1 cellular context compared by ENCODE assay signal in the genomic region with DNA sequence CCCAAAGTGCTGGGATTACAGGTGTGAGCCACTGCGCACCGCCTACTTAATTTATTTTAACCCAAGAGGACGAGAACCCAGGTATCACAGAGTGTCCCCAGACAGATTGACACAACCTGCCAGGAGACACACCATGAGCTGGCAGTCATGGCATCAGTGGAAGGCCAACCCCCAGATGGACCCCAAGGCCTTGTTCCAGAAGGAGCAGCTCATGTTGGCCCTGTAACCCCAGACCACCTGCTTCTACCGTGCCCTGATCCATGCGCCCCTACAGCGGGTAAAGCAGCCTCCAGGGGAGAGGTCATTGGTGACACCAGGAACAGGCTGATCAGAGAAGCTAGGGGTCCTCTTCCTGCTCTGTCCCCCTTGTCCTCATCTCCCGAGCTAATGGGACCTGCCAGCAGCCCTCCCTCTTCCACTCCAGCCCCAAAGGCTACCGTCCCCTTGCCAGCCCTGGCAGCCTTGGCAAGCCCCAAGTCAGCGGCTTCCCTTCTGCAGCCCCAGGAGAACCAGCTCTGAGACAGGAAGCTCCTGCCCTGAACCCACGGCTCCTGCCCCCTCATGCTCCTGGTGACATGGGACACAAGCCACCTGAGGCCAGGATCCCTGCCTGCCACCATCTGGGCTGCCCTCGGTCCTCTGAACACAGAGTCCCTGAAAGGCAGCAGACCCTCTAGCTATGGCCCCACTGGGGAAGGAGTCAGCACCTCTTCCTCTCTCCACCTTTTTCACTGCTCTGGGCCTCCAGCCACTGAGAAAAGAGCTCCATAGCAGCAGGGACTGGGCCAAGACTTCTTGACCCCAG.
TF ChIP-seq lines count a peak whose summit lies in the region.

No MANE protein-coding gene starts in this region.

TF ChIP-seq in IMR-90, 13 proteins besides CTCF, POLR2A, EP300 and RAD21:
- TF ChIP-seq CHD1 (IDR thresholded peaks at IDR 0.05; ENCODE audit: low read depth, low read length) (no peak), MAZ (IDR thresholded peaks at IDR 0.05; ENCODE audit: borderline replicate concordance, low read depth, low read length) (no peak), MAFK (IDR thresholded peaks at IDR 0.05; ENCODE audit: low read depth, low read length) (no peak), SMC3 (IDR thresholded peaks at IDR 0.05; ENCODE audit: low read depth, low read length) (no peak), CEBPB (IDR thresholded peaks at IDR 0.05; ENCODE audit: low read depth, low read length) (no peak), RFX5 (IDR thresholded peaks at IDR 0.05; ENCODE audit: low read depth, low read length) (no peak), RCOR1 (IDR thresholded peaks at IDR 0.05; ENCODE audit: insufficient replicate concordance, low read length) (no peak), FOS (IDR thresholded peaks at IDR 0.05; ENCODE audit: low read depth, low read length) (no peak), NFE2L2 (IDR thresholded peaks at IDR 0.05; ENCODE audit: low read depth, low read length) (no peak), BHLHE40 (IDR thresholded peaks at IDR 0.05; ENCODE audit: low read depth, low read length) (no peak), MXI1 (IDR thresholded peaks at IDR 0.05; ENCODE audit: borderline replicate concordance, low read depth, low read length) (no peak)
- TF ChIP-seq, protein P1, sequence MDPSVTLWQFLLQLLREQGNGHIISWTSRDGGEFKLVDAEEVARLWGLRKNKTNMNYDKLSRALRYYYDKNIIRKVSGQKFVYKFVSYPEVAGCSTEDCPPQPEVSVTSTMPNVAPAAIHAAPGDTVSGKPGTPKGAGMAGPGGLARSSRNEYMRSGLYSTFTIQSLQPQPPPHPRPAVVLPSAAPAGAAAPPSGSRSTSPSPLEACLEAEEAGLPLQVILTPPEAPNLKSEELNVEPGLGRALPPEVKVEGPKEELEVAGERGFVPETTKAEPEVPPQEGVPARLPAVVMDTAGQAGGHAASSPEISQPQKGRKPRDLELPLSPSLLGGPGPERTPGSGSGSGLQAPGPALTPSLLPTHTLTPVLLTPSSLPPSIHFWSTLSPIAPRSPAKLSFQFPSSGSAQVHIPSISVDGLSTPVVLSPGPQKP (IDR thresholded peaks at IDR 0.05; ENCODE audit: borderline replicate concordance, low read depth, low read length), result no peak
- TF ChIP-seq, protein P2, sequence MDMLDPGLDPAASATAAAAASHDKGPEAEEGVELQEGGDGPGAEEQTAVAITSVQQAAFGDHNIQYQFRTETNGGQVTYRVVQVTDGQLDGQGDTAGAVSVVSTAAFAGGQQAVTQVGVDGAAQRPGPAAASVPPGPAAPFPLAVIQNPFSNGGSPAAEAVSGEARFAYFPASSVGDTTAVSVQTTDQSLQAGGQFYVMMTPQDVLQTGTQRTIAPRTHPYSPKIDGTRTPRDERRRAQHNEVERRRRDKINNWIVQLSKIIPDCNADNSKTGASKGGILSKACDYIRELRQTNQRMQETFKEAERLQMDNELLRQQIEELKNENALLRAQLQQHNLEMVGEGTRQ (IDR thresholded peaks at IDR 0.05; ENCODE audit: low read depth, low read length), result no peak
TF ChIP-seq in IMR-90: peak in this region for 0.
